In the genomic region with DNA sequence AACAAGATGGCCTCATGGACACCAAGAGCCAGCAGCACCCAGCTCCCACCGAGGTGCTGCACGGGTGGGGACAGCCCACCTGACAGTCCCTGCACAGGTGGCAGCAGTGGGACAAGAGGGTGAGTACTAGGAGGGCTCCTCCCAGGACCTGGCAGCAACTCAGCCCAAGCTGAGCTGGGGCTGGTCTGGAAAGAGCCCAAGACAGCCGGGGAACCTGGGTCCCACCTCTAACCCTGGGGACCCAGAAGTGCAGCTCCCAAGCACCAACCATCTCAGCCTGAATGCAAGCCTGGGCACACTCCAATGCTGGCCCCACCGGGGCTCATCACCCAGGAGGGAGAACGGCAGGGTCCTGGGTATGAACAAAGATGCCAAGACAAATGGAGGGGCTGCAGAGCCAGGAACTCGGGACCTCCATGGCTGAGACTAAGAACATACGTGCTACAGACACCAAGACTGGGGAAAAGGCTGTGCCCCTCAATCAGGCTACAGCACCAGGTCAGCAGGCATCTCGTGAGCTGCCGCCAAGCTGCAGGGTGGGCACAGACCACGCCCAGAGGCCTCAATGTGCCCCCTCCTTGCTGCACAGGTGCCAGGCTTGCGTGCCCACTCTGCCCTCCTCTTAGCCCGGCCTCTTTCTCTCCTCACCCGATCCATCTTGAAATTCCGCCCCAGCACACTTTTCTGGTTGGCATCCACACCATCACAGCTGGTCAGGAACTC, we compare ENCODE assay signal across 18 cellular contexts. TPM values are rescaled to one million over a fixed set of nuclear protein-coding genes. Genes with fewer than 3 reads are reported as not detected.
"Had no signal": no experiment of that assay in that cellular context is flagged by ENCODE, and none has a peak within 500 bp of the region (broad histone marks: within the 10 kb centered on the region; RNA-seq: fewer than 3 reads in every experiment).

No MANE protein-coding gene starts in this region.

- H3K4me3 ChIP-seq: heart left ventricle, prostate gland, right atrium auricular region, thoracic aorta had no signal

- FAIRE-seq: endometrium, frontal cortex had no signal

- H3K9me3 ChIP-seq: heart left ventricle, prostate gland, right atrium auricular region, thoracic aorta had no signal

- H3K27ac ChIP-seq: brain microvascular endothelial cell, heart left ventricle, prostate gland, right atrium auricular region, thoracic aorta, WERI-Rb-1 had no signal

- DNase-seq: activated CD4-positive, alpha-beta T cell treated with anti-CD3 and anti-CD28 coated beads for 1 hour; activated CD8-positive, alpha-beta memory T cell treated with anti-CD3 and anti-CD28 coated beads for 24 hours; activated CD8-positive, alpha-beta memory T cell treated with anti-CD3 and anti-CD28 coated beads, Interleukin-2, amount 50 U/mL, for 48 hours; activated gamma-delta T cell treated with Interleukin-2 at 50 U/mL for 16 hours; brain microvascular endothelial cell; cortex of kidney; stimulated activated CD4-positive, alpha-beta T cell treated with anti-CD3 and anti-CD28 coated beads, Interleukin-2, amount 100 ng/mL, for 48 hours; SW 1271; WERI-Rb-1 had no signal

- H3K4me3 Mint-ChIP-seq: mesothelial cell of epicardium had no signal

- H3K4me1 ChIP-seq: heart left ventricle, prostate gland, right atrium auricular region had no signal

- H3K9me3 Mint-ChIP-seq: mesothelial cell of epicardium had no signal

- ATAC-seq: heart left ventricle had no signal

- H3K27me3 ChIP-seq: brain microvascular endothelial cell, heart left ventricle, right atrium auricular region had no signal

- H3K27ac Mint-ChIP-seq: mesothelial cell of epicardium had no signal

RNA-seq across cellular contexts. Expression of a gene that starts 37.5 kb away (rescaled TPM):
- total RNA-seq: myocyte, osteocyte had no signal
